ENCODE assay signal across 1 cellular context in the genomic region with DNA sequence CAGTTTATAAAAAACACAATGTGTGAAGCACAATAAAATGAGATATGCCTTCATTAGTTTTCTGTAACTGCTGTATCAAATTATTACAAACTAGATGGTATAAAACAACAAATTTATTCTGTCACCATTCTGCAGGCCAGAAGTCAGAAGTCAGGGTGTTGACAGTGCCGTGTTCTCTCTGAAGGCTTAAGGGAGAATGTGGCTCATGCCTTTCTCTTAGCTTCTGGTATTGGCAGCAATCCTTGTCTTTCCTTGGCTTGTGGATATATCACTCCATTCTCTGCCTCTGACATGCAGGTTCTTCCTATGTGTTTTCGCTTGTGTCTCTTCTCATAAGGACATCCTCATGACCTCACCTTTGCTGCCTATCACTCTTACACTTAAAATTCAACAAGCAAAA.
TF ChIP-seq lines count a peak whose summit lies in the region.

No MANE protein-coding gene starts in this region.

TF ChIP-seq in IMR-90, 13 proteins besides CTCF, POLR2A, EP300 and RAD21:
- TF ChIP-seq RCOR1 (IDR thresholded peaks at IDR 0.05; ENCODE audit: insufficient replicate concordance, low read length) (no peak), ELK1 (IDR thresholded peaks at IDR 0.05; ENCODE audit: borderline replicate concordance, low read depth, low read length) (no peak), MAFK (IDR thresholded peaks at IDR 0.05; ENCODE audit: low read depth, low read length) (no peak), NFE2L2 (IDR thresholded peaks at IDR 0.05; ENCODE audit: low read depth, low read length) (no peak), SMC3 (IDR thresholded peaks at IDR 0.05; ENCODE audit: low read depth, low read length) (no peak), MXI1 (IDR thresholded peaks at IDR 0.05; ENCODE audit: borderline replicate concordance, low read depth, low read length) (no peak), CEBPB (IDR thresholded peaks at IDR 0.05; ENCODE audit: low read depth, low read length) (no peak), FOS (IDR thresholded peaks at IDR 0.05; ENCODE audit: low read depth, low read length) (no peak), CHD1 (IDR thresholded peaks at IDR 0.05; ENCODE audit: low read depth, low read length) (no peak), BHLHE40 (IDR thresholded peaks at IDR 0.05; ENCODE audit: low read depth, low read length) (no peak)
- TF ChIP-seq, protein P1, sequence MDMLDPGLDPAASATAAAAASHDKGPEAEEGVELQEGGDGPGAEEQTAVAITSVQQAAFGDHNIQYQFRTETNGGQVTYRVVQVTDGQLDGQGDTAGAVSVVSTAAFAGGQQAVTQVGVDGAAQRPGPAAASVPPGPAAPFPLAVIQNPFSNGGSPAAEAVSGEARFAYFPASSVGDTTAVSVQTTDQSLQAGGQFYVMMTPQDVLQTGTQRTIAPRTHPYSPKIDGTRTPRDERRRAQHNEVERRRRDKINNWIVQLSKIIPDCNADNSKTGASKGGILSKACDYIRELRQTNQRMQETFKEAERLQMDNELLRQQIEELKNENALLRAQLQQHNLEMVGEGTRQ (IDR thresholded peaks at IDR 0.05; ENCODE audit: low read depth, low read length): no peak
